ENCODE assay signal across 10 cellular contexts in genomic region chr21:44083631-44084291, GRCh38. TPM values are rescaled to one million over a fixed set of nuclear protein-coding genes. Genes with fewer than 3 reads are reported as not detected.
DNase-seq lines count a peak whose midpoint lies in the region; ATAC-seq, FAIRE-seq and TF ChIP-seq lines count a peak whose summit lies in the region.
"Had no signal": no experiment of that assay in that cellular context is flagged by ENCODE, and none has a peak within 500 bp of the region (broad histone marks: within the 10 kb centered on the region; RNA-seq: fewer than 3 reads in every experiment).

No MANE protein-coding gene starts in this region.

- no peak for TF ChIP-seq EP300 in HepG2 (IDR thresholded peaks at IDR 0.05; ENCODE audit: low read depth in 2 of 2, low read length in 2 of 2)
- no peak for TF ChIP-seq EP300 in HepG2 (CRISPR knock-in tag; IDR thresholded peaks at IDR 0.05; ENCODE audit: borderline replicate concordance)

- WGBS in liver: 72% methylated on average over 16 of the region's 16 CpGs
- WGBS in HepG2 (ENCODE audit: low lambda C conversion rate): 95% methylated on average over 11 of the region's 16 CpGs

- intact Hi-C loops in HepG2 (cut with micrococcal nuclease; ENCODE audit: unreplicated experiment): no loop called here

- ATAC-seq in HepG2 (no peak), HG03095 (IDR thresholded peaks at IDR 0.05; ENCODE audit: unreplicated experiment) (no peak), HG03521 (IDR thresholded peaks at IDR 0.05; ENCODE audit: unreplicated experiment) (no peak), GM21390 (IDR thresholded peaks at IDR 0.05; ENCODE audit: unreplicated experiment) (no peak)

- FAIRE-seq in HepG2 (lab: Jason Lieb, UNC): no peak
- FAIRE-seq: astrocyte had no signal

- TF ChIP-seq POLR2A in HepG2 (IDR thresholded peaks at IDR 0.05; ENCODE audit: insufficient read depth in 1 of 2, low read depth in 2 of 2, low read length in 2 of 2): no peak

- H3K4me1 ChIP-seq in liver (ENCODE audit: control insufficient read depth in 4 of 4, insufficient read depth in 4 of 4, low read length in 3 of 4) (peaks cover 0 to 19% (median 3%) of the 10 kb centered on the region in 4 donors), HepG2 (ENCODE audit: insufficient read depth, low read length) (no peaks in the 10 kb centered on the region), skeletal muscle tissue (ENCODE audit: control insufficient read depth in 3 of 3, insufficient read depth in 3 of 3, low read length in 3 of 3) (peaks cover 0 to 4% (median 3%) of the 10 kb centered on the region in 3 donors)

- BruUV-seq in HepG2 (replicated peaks; lab: Mats Ljungman, UMichigan): no TSS peak

- H4K20me1 ChIP-seq in HepG2 (ENCODE audit: insufficient read depth, low read length): no peaks in the 10 kb centered on the region

- H3K36me3 ChIP-seq in liver (ENCODE audit: control insufficient read depth in 4 of 4, insufficient read depth in 3 of 4, low read depth in 1 of 4, low read length in 3 of 4): peaks cover 16 to 45% (median 30%) of the 10 kb centered on the region in 4 donors
- H3K36me3 ChIP-seq in HepG2 (replicated peaks in 1 of 2; ENCODE audit: control insufficient read depth in 1 of 2, insufficient read depth in 2 of 2, low read length in 2 of 2): peaks cover 14 to 78% of the 10 kb centered on the region in 2 experiments
- peaks cover 47 to 76% (median 61%) of the 10 kb centered on the region in 3 donors for H3K36me3 ChIP-seq in skeletal muscle tissue (ENCODE audit: control insufficient read depth in 3 of 3, insufficient read depth in 3 of 3, low read length in 3 of 3)
- H3K36me3 ChIP-seq in H7 (replicated peaks; ENCODE audit: control insufficient read depth, insufficient read depth, low read length): peaks cover 25% of the 10 kb centered on the region

- TF ChIP-seq CTCF in liver (IDR thresholded peaks at IDR 0.05; ENCODE audit: low read depth, low read length, missing input control) (no peak), HepG2 (CRISPR knock-in tag; IDR thresholded peaks at IDR 0.05) (no peak), coronary artery (IDR thresholded peaks at IDR 0.05) (no peak)

- in situ Hi-C loops in HepG2 (cut with HindIII; ENCODE audit: extremely low pct_ligation_motif_present, low pct_unique_long_range_greater_than_20kb): no loop called here

- no peak overlapping the region for H3K4me2 ChIP-seq in HepG2 (ENCODE audit: low read depth, low read length)

- peak overlapping the region in 1 of 2 donors; percentile 39 for H3K9ac ChIP-seq in liver (ENCODE audit: low read depth in 1 of 2, low read length in 2 of 2)
- no peak overlapping the region for H3K9ac ChIP-seq in HepG2 (ENCODE audit: insufficient read depth, low read depth, low read length)
- no peak overlapping the region for H3K9ac ChIP-seq in skeletal muscle tissue (ENCODE audit: low read depth in 1 of 3, low read length in 3 of 3)

- no peak overlapping the region for H3K4me3 ChIP-seq in liver (ENCODE audit: low read depth in 1 of 3, low read length in 3 of 3)
- no peak overlapping the region for H3K4me3 ChIP-seq in HepG2 (replicated peaks in 1 of 3; ENCODE audit: insufficient read depth in 1 of 3, low read depth in 2 of 3, low read length in 3 of 3)
- no peak overlapping the region for H3K4me3 ChIP-seq in coronary artery
- H3K4me3 ChIP-seq in skeletal muscle tissue (ENCODE audit: low read length in 3 of 3): no peak overlapping the region
- H3K4me3 ChIP-seq in H7 (ENCODE audit: insufficient read depth, low read depth, low read length): no peak overlapping the region

- H3K9me3 ChIP-seq in liver (ENCODE audit: control insufficient read depth in 4 of 4, low read length in 3 of 4): no peaks in the 10 kb centered on the region
- H3K9me3 ChIP-seq in HepG2 (ENCODE audit: low read length): no peaks in the 10 kb centered on the region
- no peaks in the 10 kb centered on the region for H3K9me3 ChIP-seq in skeletal muscle tissue (ENCODE audit: control insufficient read depth in 3 of 3, low read length in 3 of 3)

- H3K79me2 ChIP-seq in HepG2 (ENCODE audit: insufficient read depth, low read length): no peaks in the 10 kb centered on the region

- DNase-seq in HepG2 (ENCODE audit: low spot score) (no peak), coronary artery (ENCODE audit: low spot score) (peak; percentile 29), H7 (no peak)
- DNase-seq: NCI-H748 treated with DMSO at 0.1 percent for 48 hours had no signal

- TF ChIP-seq RAD21 in liver (IDR thresholded peaks at IDR 0.05) (no peak), HepG2 (CRISPR knock-in tag; IDR thresholded peaks at IDR 0.05) (no peak)

- H3K27me3 ChIP-seq in liver (ENCODE audit: control insufficient read depth in 4 of 4, insufficient read depth in 4 of 4, low read length in 3 of 4) (no peaks in the 10 kb centered on the region), HepG2 (ENCODE audit: control insufficient read depth in 1 of 2, insufficient read depth in 2 of 2, low read length in 2 of 2) (no peaks in the 10 kb centered on the region), skeletal muscle tissue (ENCODE audit: control insufficient read depth in 3 of 3, insufficient read depth in 3 of 3, low read length in 3 of 3) (no peaks in the 10 kb centered on the region), H7 (ENCODE audit: control insufficient read depth, insufficient read depth, low read length) (no peaks in the 10 kb centered on the region)

- H3K27ac ChIP-seq in liver (ENCODE audit: low read depth in 1 of 2, low read length in 2 of 2) (peak overlapping the region; percentile 34 to 56), HepG2 (ENCODE audit: extremely low read length, insufficient read depth, low read length) (no peak overlapping the region), coronary artery (peak overlapping the region in 1 of 2 donors; percentile 45), skeletal muscle tissue (ENCODE audit: low read depth, low read length) (peak overlapping the region; percentile 11)

- no peak overlapping the region for H2AFZ ChIP-seq in HepG2 (ENCODE audit: low read length)

- POLR2A ChIA-PET in HepG2 (lab: Yijun Ruan, JAX): no interaction called here

- CTCF ChIA-PET in HepG2 (lab: Yijun Ruan, JAX; ENCODE audit: low intra/inter-chr PET ratio, low total read pairs): no interaction called here

TF ChIP-seq in HepG2, 621 proteins besides CTCF, POLR2A, EP300 and RAD21:
- TF ChIP-seq ISX (CRISPR knock-in tag; conservative IDR thresholded peaks at IDR 0.05): no peak

RNA-seq across cellular contexts. Expression of gene PWP2, which starts 23.4 kb away (rescaled TPM):
- 1 to 10 TPM; 4.6 to 8.4 TPM for total RNA-seq in liver
- under 1 TPM; 0.66 to 0.85 TPM for polyA plus RNA-seq in liver
- 17.0 and 17.7 TPM in 2 replicates for total RNA-seq in HepG2 (2016; rRNA removed; fragmentation: Illumina TruSeq; extraction: Trizol)
- total RNA-seq in HepG2 (2016; cell fraction: cytosol; rRNA removed; fragmentation: Illumina TruSeq; extraction: Trizol; ENCODE audit: low read depth): 3.0 and 3.7 TPM in 2 replicates
- total RNA-seq in HepG2 (2016; cell fraction: insoluble cytoplasmic fraction; rRNA removed; fragmentation: Illumina TruSeq; extraction: Trizol): 19.8 TPM in 2 replicates
- 4.1 and 5.3 TPM in 2 replicates for total RNA-seq in HepG2 (2016; cell fraction: membrane; rRNA removed; fragmentation: Illumina TruSeq; extraction: Trizol)
- total RNA-seq in HepG2 (2016; cell fraction: nucleus; rRNA removed; fragmentation: Illumina TruSeq; extraction: Trizol): 10.7 and 12.9 TPM in 2 replicates
- 7.7 and 9.6 TPM in 2 replicates for polyA plus RNA-seq in HepG2 (2011; rRNA removed)
- 8.8 and 8.9 TPM in 2 replicates for polyA plus RNA-seq in HepG2 (2011; cell fraction: cytosol; rRNA removed)
- 16.7 and 17.7 TPM in 2 replicates for polyA plus RNA-seq in HepG2 (2011; cell fraction: nucleus; rRNA removed)
- polyA plus RNA-seq in HepG2 (2012): 7.5 and 10.4 TPM in 2 replicates
- 0.66 and 0.87 TPM in 2 replicates for polyA plus RNA-seq in HepG2 (2016; cell fraction: cytosol; fragmentation: Illumina TruSeq; extraction: Trizol; ENCODE audit: low read depth)
- 9.5 and 12.0 TPM in 2 replicates for polyA plus RNA-seq in HepG2 (2016; cell fraction: insoluble cytoplasmic fraction; fragmentation: Illumina TruSeq; extraction: Trizol; ENCODE audit: low read depth)
- 0.99 and 1.2 TPM in 2 replicates for polyA plus RNA-seq in HepG2 (2016; cell fraction: membrane; fragmentation: Illumina TruSeq; extraction: Trizol; ENCODE audit: low read depth)
- 13.3 and 15.6 TPM in 2 replicates for polyA plus RNA-seq in HepG2 (2016; cell fraction: nucleus; fragmentation: Illumina TruSeq; extraction: Trizol; ENCODE audit: insufficient read depth, low read depth)
- polyA minus RNA-seq in HepG2 (2011; rRNA and poly(A)+ RNA removed; ENCODE audit: low replicate concordance): 18.7 and 28.7 TPM in 2 replicates
- polyA minus RNA-seq in HepG2 (2011; cell fraction: cytosol; rRNA and poly(A)+ RNA removed): 6.6 and 6.7 TPM in 2 replicates
- 12.1 and 13.9 TPM in 2 replicates for polyA minus RNA-seq in HepG2 (2011; cell fraction: nucleus; rRNA and poly(A)+ RNA removed)
- total RNA-seq in skeletal muscle tissue: 7.3 TPM
- total RNA-seq in H7 (2014; rRNA removed; shearing (Covaris generic)): 4.1 and 8.6 TPM in 2 replicates

RNA-seq across cellular contexts. Expression of gene GATD3, which starts 49.7 kb away (rescaled TPM):
- 10 to 100 TPM in 1 of 2 donors, 1 to 10 TPM in 1; 2.0 to 57.1 TPM for total RNA-seq in liver
- polyA plus RNA-seq in liver: 1 to 10 TPM; 3.0 to 6.4 TPM
- 25.7 and 38.9 TPM in 2 replicates for total RNA-seq in HepG2 (2016; rRNA removed; fragmentation: Illumina TruSeq; extraction: Trizol)
- total RNA-seq in HepG2 (2016; cell fraction: cytosol; rRNA removed; fragmentation: Illumina TruSeq; extraction: Trizol; ENCODE audit: low read depth): 7.6 and 8.8 TPM in 2 replicates
- 30.3 and 32.1 TPM in 2 replicates for total RNA-seq in HepG2 (2016; cell fraction: insoluble cytoplasmic fraction; rRNA removed; fragmentation: Illumina TruSeq; extraction: Trizol)
- 11.3 and 13.7 TPM in 2 replicates for total RNA-seq in HepG2 (2016; cell fraction: membrane; rRNA removed; fragmentation: Illumina TruSeq; extraction: Trizol)
- total RNA-seq in HepG2 (2016; cell fraction: nucleus; rRNA removed; fragmentation: Illumina TruSeq; extraction: Trizol): 17.4 and 20.1 TPM in 2 replicates
- polyA plus RNA-seq in HepG2 (2011; rRNA removed): 24.2 and 31.8 TPM in 2 replicates
- polyA plus RNA-seq in HepG2 (2011; cell fraction: cytosol; rRNA removed): 28.0 and 35.4 TPM in 2 replicates
- 115 and 120 TPM in 2 replicates for polyA plus RNA-seq in HepG2 (2011; cell fraction: nucleus; rRNA removed)
- polyA plus RNA-seq in HepG2 (2012): 19.3 and 24.3 TPM in 2 replicates
- 8.7 TPM in 2 replicates for polyA plus RNA-seq in HepG2 (2016; cell fraction: cytosol; fragmentation: Illumina TruSeq; extraction: Trizol; ENCODE audit: low read depth)
- polyA plus RNA-seq in HepG2 (2016; cell fraction: insoluble cytoplasmic fraction; fragmentation: Illumina TruSeq; extraction: Trizol; ENCODE audit: low read depth): 41.9 and 46.2 TPM in 2 replicates
- 12.9 and 13.2 TPM in 2 replicates for polyA plus RNA-seq in HepG2 (2016; cell fraction: membrane; fragmentation: Illumina TruSeq; extraction: Trizol; ENCODE audit: low read depth)
- 48.1 and 49.2 TPM in 2 replicates for polyA plus RNA-seq in HepG2 (2016; cell fraction: nucleus; fragmentation: Illumina TruSeq; extraction: Trizol; ENCODE audit: insufficient read depth, low read depth)
- polyA minus RNA-seq in HepG2 (2011; rRNA and poly(A)+ RNA removed; ENCODE audit: low replicate concordance): 19.6 and 28.8 TPM in 2 replicates
- 11.9 and 18.7 TPM in 2 replicates for polyA minus RNA-seq in HepG2 (2011; cell fraction: cytosol; rRNA and poly(A)+ RNA removed)
- 29.5 and 31.3 TPM in 2 replicates for polyA minus RNA-seq in HepG2 (2011; cell fraction: nucleus; rRNA and poly(A)+ RNA removed)
- 15.1 TPM for total RNA-seq in skeletal muscle tissue
- 6.1 and 13.9 TPM in 2 replicates for total RNA-seq in H7 (2014; rRNA removed; shearing (Covaris generic))
